Comparison of ENCODE assay signal across 7 cellular contexts in the genomic region with DNA sequence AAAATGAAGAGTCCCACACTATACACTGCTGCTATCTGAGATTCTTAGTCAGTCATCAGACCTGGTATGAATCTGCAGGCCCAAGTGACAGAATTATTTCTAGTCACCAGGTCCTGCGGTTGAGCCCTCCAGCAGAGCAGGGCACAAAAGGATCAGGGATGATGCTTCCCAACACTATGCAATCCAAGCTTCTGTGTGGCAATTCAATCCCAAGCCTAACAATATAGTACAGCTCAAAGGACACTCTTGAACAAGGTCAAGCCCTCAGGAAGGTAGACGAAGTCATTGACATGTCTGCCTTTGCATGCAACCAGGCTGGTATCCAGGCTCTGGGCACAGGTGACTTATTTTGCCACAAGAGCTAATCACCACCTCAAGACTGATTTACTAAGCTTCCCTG.
"Had no signal": no experiment of that assay in that cellular context is flagged by ENCODE, and none has a peak within 500 bp of the region (broad histone marks: within the 10 kb centered on the region; RNA-seq: fewer than 3 reads in every experiment).

No MANE protein-coding gene starts in this region.

- H3K27ac Mint-ChIP-seq: GM23338, H9 had no signal

- DNase-seq: H9, HCEC 1CT, IMR-90 had no signal

- H3K9me3 Mint-ChIP-seq: GM23338, H9 had no signal

- FAIRE-seq: H1, H54 had no signal

- H3K4me3 Mint-ChIP-seq: GM23338, H9 had no signal

- H2AFZ ChIP-seq: GM23338 had no signal

- H3K27ac ChIP-seq: HL-60 had no signal

- H3K4me3 ChIP-seq: GM23338 had no signal

- ATAC-seq: GM23338 had no signal

- H3K4me2 ChIP-seq: GM23338 had no signal
